In the genomic region with DNA sequence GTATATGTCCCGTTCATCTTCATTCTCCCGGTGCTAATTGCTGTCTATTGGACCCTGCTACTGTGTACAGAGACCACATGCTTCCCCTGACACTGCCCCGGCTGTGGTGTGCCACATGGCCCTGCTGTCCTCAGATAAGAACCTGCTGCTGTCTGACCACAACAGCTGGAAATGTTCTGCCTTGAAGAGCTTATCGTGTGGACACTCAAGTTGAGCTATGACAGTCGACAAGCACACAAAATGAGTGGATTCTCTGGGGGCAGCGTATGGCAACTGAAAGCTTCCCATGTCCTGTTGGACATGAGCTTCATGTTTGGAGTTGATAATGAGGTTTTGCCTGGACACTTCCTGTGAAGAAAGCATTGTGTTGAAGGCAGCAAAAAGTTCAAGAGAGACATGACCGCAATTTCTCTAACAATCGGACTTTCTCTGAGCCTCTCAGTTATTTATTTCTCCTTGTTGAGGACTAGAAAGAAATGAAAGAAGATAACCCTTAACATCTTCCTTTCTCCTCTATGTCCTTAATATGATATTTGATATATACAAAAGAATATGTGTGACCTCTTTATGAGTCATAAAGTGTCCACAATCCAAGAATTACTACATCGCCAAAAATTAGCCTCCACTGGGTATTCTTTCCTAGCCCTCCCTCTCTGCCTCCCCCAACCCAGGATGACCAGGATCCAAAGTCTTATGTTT, we compare ENCODE assay signal across 1 cellular context.
TF ChIP-seq lines count a peak whose summit lies in the region.

No MANE protein-coding gene starts in this region.

TF ChIP-seq in K562, 482 proteins besides CTCF, POLR2A, EP300 and RAD21 (continued from another document):
- TF ChIP-seq ZNF511 (CRISPR knock-in tag; IDR thresholded peaks at IDR 0.05), result peak; percentile 76; the same call in 1 of the 2 replicates
- TF ChIP-seq, protein P1, sequence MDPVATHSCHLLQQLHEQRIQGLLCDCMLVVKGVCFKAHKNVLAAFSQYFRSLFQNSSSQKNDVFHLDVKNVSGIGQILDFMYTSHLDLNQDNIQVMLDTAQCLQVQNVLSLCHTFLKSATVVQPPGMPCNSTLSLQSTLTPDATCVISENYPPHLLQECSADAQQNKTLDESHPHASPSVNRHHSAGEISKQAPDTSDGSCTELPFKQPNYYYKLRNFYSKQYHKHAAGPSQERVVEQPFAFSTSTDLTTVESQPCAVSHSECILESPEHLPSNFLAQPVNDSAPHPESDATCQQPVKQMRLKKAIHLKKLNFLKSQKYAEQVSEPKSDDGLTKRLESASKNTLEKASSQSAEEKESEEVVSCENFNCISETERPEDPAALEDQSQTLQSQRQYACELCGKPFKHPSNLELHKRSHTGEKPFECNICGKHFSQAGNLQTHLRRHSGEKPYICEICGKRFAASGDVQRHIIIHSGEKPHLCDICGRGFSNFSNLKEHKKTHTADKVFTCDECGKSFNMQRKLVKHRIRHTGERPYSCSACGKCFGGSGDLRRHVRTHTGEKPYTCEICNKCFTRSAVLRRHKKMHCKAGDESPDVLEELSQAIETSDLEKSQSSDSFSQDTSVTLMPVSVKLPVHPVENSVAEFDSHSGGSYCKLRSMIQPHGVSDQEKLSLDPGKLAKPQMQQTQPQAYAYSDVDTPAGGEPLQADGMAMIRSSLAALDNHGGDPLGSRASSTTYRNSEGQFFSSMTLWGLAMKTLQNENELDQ (CRISPR knock-in tag; IDR thresholded peaks at IDR 0.05; ENCODE audit: borderline replicate concordance), result no peak
